8 cellular contexts compared by ENCODE assay signal in genomic region chr9:92716557-92716956, GRCh38. TPM values are rescaled to one million over a fixed set of nuclear protein-coding genes. Genes with fewer than 3 reads are reported as not detected.
DNase-seq lines count a peak whose midpoint lies in the region; ATAC-seq and TF ChIP-seq lines count a peak whose summit lies in the region.

No MANE protein-coding gene starts in this region.

- H3K27ac ChIP-seq in lower lobe of right lung, result no peak overlapping the region

- DNase-seq in NCI-H2081 (lab: John Stamatoyannopoulos, UW), result peak; percentile 33 to 53
- DNase-seq in NCI-H2081 treated with DMSO at 0.1 percent for 48 hours (lab: John Stamatoyannopoulos, UW), result no peak
- DNase-seq in cerebellar cortex (ENCODE audit: low spot score), result peak; percentile 54
- no peak for DNase-seq in lower lobe of right lung
- peak; percentile 50 to 67 for DNase-seq in stimulated activated CD8-positive, alpha-beta memory T cell treated with anti-CD3 and anti-CD28 coated beads, Interleukin-15, amount 100 ng/mL, for 4 hours (ENCODE audit: low read depth in 2 of 2)

- no peak overlapping the region for H3K4me3 ChIP-seq in lower lobe of right lung

- H3K36me3 ChIP-seq in lower lobe of right lung, result peaks cover 96% of the 10 kb centered on the region

- intact Hi-C loops in lower lobe of right lung (cut with DNase I), result loop anchor here (10.0 kb wide), 1 partner anchor 68 kb away; no protein-coding TSS in a partner anchor

- H3K4me1 ChIP-seq in lower lobe of right lung, result peaks cover 8% of the 10 kb centered on the region

- ATAC-seq in activated CD4-positive, CD25-positive, alpha-beta regulatory T cell treated with anti-CD3 and anti-CD28 coated beads, Interleukin-2, amount 50 U/mL, for 24 hours, result peak; percentile 54 to 68
- ATAC-seq in lower lobe of right lung, result peak; percentile 71 to 74
- no peak for ATAC-seq in GM21367 (IDR thresholded peaks at IDR 0.05; ENCODE audit: unreplicated experiment)

- TF ChIP-seq CTCF in LNCAP (IDR thresholded peaks at IDR 0.05) (peak; percentile 97), lower lobe of right lung (IDR thresholded peaks at IDR 0.05) (peak; percentile 92)

- H3K9me3 ChIP-seq in lower lobe of right lung, result no peaks in the 10 kb centered on the region

- no peaks in the 10 kb centered on the region for H3K27me3 ChIP-seq in lower lobe of right lung (ENCODE audit: low read depth)

RNA-seq across cellular contexts. Expression of gene IPPK, which starts 46.6 kb away (rescaled TPM):
- total RNA-seq in lower lobe of right lung, result 7.3 TPM

RNA-seq across cellular contexts. Expression of gene BICD2, which starts 48.1 kb away (rescaled TPM):
- 34.9 TPM for total RNA-seq in lower lobe of right lung

Comparison
In these comparisons a context has a peak if more than half of its experiments do, and no peak if none do; other contexts are left out.
1. DNase-seq: peak in NCI-H2081 (2 of 2), cerebellar cortex (single experiment) and stimulated activated CD8-positive, alpha-beta memory T cell treated with anti-CD3 and anti-CD28 coated beads, Interleukin-15, amount 100 ng/mL, for 4 hours (2 of 2); none in NCI-H2081 treated with DMSO at 0.1 percent for 48 hours (single experiment) and lower lobe of right lung (single experiment).